1 cellular context compared by ENCODE assay signal in the genomic region with DNA sequence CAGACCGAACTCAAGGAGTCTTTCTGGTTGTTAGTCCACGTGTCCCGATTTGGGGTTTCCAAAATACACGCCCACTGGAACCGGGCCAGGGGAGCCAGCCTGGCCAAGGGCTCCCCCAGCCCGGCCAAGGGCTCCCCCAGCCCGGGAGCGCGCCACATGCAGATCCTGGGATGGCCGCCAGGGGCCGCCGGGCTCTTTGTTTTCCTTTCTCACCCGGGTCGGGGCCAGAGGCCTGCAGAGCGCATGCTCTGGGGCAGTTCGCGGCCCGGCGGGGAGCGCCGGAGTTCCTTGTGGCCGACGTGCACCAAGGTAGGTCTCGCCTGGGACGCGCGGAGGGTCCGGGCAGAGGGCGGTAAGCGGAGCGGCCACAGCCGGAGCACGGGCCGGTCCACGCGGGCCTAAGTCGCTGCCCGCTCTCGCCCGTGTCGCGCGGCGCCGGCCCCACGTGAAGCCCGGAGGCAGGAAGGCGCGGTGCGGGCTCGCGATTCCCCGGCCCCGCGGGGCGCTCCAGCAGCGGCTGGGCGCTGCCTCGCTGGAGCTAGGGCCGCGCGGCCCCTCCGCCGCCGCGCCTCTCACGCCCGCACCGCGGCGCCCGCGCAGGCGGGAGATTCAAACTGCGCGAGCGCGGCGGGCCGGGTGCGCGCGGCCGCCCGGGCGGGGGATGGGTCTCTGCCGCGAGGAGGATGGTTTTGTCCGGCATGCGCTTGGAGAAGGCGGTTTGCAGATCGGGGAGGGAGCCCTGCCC.
TF ChIP-seq lines count a peak whose summit lies in the region.

No MANE protein-coding gene starts in this region.

TF ChIP-seq in GM12878, 131 proteins besides CTCF, POLR2A, EP300 and RAD21 (continued from another document and continues in another):
- TF ChIP-seq, protein P1, sequence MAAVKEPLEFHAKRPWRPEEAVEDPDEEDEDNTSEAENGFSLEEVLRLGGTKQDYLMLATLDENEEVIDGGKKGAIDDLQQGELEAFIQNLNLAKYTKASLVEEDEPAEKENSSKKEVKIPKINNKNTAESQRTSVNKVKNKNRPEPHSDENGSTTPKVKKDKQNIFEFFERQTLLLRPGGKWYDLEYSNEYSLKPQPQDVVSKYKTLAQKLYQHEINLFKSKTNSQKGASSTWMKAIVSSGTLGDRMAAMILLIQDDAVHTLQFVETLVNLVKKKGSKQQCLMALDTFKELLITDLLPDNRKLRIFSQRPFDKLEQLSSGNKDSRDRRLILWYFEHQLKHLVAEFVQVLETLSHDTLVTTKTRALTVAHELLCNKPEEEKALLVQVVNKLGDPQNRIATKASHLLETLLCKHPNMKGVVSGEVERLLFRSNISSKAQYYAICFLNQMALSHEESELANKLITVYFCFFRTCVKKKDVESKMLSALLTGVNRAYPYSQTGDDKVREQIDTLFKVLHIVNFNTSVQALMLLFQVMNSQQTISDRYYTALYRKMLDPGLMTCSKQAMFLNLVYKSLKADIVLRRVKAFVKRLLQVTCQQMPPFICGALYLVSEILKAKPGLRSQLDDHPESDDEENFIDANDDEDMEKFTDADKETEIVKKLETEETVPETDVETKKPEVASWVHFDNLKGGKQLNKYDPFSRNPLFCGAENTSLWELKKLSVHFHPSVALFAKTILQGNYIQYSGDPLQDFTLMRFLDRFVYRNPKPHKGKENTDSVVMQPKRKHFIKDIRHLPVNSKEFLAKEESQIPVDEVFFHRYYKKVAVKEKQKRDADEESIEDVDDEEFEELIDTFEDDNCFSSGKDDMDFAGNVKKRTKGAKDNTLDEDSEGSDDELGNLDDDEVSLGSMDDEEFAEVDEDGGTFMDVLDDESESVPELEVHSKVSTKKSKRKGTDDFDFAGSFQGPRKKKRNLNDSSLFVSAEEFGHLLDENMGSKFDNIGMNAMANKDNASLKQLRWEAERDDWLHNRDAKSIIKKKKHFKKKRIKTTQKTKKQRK (IDR thresholded peaks at IDR 0.05; ENCODE audit: low read depth, low read length): no peak
- TF ChIP-seq MYC (IDR thresholded peaks at IDR 0.05; ENCODE audit: insufficient read depth, insufficient read length, insufficient replicate concordance, low read length, severe bottlenecking) (no peak), NBN (IDR thresholded peaks at IDR 0.05) (no peak), ZNF622 (IDR thresholded peaks at IDR 0.05) (no peak), NFYA (IDR thresholded peaks at IDR 0.05; ENCODE audit: borderline replicate concordance, low read depth, low read length) (no peak), CBFB (IDR thresholded peaks at IDR 0.05; ENCODE audit: low read depth) (no peak), TCF7 (IDR thresholded peaks at IDR 0.05; ENCODE audit: borderline replicate concordance) (no peak), FOS (IDR thresholded peaks at IDR 0.05; ENCODE audit: borderline replicate concordance, extremely low read depth, insufficient read length) (no peak), SMC3 (IDR thresholded peaks at IDR 0.05; ENCODE audit: borderline replicate concordance, low read length) (peak; percentile 88), SMAD1 (IDR thresholded peaks at IDR 0.05; ENCODE audit: low read depth, partially characterized antibody) (no peak), NR2C2 (IDR thresholded peaks at IDR 0.05; ENCODE audit: borderline replicate concordance, control insufficient read depth, insufficient read length, low read depth) (no peak), WRNIP1 (IDR thresholded peaks at IDR 0.05; ENCODE audit: borderline replicate concordance, low read depth, low read length) (no peak), ZNF217 (IDR thresholded peaks at IDR 0.05) (peak; percentile 25; the same call in 1 of the 2 replicates), TCF12 (IDR thresholded peaks at IDR 0.05; ENCODE audit: low read depth, low read length) (no peak), BHLHE40 (IDR thresholded peaks at IDR 0.05; ENCODE audit: borderline replicate concordance in 1 of 2, low read depth in 2 of 2, low read length in 1 of 2) (peak; percentile 29 to 56; a peak in 3 of 4 replicates), HDGF (IDR thresholded peaks at IDR 0.05) (0 out of 2 replicates have a peak, but pooled peaks have one; percentile 4), JUNB (IDR thresholded peaks at IDR 0.05) (no peak), PML (IDR thresholded peaks at IDR 0.05; ENCODE audit: low read length) (no peak), KLF5 (IDR thresholded peaks at IDR 0.05; ENCODE audit: partially characterized antibody) (no peak), ASH2L (IDR thresholded peaks at IDR 0.05; ENCODE audit: borderline replicate concordance, low read depth) (peak; percentile 29; the same call in 1 of the 2 replicates), CBX5 (IDR thresholded peaks at IDR 0.05; ENCODE audit: low read depth) (no peak), EED (IDR thresholded peaks at IDR 0.05; ENCODE audit: low read depth) (no peak), CHD1 (IDR thresholded peaks at IDR 0.05; ENCODE audit: low read depth, low read length) (no peak), FOXK2 (IDR thresholded peaks at IDR 0.05) (no peak), CBX3 (IDR thresholded peaks at IDR 0.05; ENCODE audit: borderline replicate concordance, low read depth) (no peak)
- TF ChIP-seq, protein P2, sequence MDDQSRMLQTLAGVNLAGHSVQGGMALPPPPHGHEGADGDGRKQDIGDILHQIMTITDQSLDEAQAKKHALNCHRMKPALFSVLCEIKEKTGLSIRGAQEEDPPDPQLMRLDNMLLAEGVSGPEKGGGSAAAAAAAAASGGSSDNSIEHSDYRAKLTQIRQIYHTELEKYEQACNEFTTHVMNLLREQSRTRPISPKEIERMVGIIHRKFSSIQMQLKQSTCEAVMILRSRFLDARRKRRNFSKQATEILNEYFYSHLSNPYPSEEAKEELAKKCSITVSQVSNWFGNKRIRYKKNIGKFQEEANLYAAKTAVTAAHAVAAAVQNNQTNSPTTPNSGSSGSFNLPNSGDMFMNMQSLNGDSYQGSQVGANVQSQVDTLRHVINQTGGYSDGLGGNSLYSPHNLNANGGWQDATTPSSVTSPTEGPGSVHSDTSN (IDR thresholded peaks at IDR 0.05; ENCODE audit: insufficient replicate concordance, low read depth, low read length): no peak
- TF ChIP-seq, protein P3, sequence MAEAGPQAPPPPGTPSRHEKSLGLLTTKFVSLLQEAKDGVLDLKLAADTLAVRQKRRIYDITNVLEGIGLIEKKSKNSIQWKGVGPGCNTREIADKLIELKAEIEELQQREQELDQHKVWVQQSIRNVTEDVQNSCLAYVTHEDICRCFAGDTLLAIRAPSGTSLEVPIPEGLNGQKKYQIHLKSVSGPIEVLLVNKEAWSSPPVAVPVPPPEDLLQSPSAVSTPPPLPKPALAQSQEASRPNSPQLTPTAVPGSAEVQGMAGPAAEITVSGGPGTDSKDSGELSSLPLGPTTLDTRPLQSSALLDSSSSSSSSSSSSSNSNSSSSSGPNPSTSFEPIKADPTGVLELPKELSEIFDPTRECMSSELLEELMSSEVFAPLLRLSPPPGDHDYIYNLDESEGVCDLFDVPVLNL (IDR thresholded peaks at IDR 0.05; ENCODE audit: low read depth, low read length): peak; percentile 90
- TF ChIP-seq, protein P4, sequence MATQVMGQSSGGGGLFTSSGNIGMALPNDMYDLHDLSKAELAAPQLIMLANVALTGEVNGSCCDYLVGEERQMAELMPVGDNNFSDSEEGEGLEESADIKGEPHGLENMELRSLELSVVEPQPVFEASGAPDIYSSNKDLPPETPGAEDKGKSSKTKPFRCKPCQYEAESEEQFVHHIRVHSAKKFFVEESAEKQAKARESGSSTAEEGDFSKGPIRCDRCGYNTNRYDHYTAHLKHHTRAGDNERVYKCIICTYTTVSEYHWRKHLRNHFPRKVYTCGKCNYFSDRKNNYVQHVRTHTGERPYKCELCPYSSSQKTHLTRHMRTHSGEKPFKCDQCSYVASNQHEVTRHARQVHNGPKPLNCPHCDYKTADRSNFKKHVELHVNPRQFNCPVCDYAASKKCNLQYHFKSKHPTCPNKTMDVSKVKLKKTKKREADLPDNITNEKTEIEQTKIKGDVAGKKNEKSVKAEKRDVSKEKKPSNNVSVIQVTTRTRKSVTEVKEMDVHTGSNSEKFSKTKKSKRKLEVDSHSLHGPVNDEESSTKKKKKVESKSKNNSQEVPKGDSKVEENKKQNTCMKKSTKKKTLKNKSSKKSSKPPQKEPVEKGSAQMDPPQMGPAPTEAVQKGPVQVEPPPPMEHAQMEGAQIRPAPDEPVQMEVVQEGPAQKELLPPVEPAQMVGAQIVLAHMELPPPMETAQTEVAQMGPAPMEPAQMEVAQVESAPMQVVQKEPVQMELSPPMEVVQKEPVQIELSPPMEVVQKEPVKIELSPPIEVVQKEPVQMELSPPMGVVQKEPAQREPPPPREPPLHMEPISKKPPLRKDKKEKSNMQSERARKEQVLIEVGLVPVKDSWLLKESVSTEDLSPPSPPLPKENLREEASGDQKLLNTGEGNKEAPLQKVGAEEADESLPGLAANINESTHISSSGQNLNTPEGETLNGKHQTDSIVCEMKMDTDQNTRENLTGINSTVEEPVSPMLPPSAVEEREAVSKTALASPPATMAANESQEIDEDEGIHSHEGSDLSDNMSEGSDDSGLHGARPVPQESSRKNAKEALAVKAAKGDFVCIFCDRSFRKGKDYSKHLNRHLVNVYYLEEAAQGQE (IDR thresholded peaks at IDR 0.05; ENCODE audit: low read depth, low read length): no peak
- TF ChIP-seq, protein P5, sequence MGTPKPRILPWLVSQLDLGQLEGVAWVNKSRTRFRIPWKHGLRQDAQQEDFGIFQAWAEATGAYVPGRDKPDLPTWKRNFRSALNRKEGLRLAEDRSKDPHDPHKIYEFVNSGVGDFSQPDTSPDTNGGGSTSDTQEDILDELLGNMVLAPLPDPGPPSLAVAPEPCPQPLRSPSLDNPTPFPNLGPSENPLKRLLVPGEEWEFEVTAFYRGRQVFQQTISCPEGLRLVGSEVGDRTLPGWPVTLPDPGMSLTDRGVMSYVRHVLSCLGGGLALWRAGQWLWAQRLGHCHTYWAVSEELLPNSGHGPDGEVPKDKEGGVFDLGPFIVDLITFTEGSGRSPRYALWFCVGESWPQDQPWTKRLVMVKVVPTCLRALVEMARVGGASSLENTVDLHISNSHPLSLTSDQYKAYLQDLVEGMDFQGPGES (IDR thresholded peaks at IDR 0.05): no peak
- TF ChIP-seq, protein P6, sequence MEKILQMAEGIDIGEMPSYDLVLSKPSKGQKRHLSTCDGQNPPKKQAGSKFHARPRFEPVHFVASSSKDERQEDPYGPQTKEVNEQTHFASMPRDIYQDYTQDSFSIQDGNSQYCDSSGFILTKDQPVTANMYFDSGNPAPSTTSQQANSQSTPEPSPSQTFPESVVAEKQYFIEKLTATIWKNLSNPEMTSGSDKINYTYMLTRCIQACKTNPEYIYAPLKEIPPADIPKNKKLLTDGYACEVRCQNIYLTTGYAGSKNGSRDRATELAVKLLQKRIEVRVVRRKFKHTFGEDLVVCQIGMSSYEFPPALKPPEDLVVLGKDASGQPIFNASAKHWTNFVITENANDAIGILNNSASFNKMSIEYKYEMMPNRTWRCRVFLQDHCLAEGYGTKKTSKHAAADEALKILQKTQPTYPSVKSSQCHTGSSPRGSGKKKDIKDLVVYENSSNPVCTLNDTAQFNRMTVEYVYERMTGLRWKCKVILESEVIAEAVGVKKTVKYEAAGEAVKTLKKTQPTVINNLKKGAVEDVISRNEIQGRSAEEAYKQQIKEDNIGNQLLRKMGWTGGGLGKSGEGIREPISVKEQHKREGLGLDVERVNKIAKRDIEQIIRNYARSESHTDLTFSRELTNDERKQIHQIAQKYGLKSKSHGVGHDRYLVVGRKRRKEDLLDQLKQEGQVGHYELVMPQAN (conservative IDR thresholded peaks at IDR 0.05): peak; percentile 98
- TF ChIP-seq, protein P7, sequence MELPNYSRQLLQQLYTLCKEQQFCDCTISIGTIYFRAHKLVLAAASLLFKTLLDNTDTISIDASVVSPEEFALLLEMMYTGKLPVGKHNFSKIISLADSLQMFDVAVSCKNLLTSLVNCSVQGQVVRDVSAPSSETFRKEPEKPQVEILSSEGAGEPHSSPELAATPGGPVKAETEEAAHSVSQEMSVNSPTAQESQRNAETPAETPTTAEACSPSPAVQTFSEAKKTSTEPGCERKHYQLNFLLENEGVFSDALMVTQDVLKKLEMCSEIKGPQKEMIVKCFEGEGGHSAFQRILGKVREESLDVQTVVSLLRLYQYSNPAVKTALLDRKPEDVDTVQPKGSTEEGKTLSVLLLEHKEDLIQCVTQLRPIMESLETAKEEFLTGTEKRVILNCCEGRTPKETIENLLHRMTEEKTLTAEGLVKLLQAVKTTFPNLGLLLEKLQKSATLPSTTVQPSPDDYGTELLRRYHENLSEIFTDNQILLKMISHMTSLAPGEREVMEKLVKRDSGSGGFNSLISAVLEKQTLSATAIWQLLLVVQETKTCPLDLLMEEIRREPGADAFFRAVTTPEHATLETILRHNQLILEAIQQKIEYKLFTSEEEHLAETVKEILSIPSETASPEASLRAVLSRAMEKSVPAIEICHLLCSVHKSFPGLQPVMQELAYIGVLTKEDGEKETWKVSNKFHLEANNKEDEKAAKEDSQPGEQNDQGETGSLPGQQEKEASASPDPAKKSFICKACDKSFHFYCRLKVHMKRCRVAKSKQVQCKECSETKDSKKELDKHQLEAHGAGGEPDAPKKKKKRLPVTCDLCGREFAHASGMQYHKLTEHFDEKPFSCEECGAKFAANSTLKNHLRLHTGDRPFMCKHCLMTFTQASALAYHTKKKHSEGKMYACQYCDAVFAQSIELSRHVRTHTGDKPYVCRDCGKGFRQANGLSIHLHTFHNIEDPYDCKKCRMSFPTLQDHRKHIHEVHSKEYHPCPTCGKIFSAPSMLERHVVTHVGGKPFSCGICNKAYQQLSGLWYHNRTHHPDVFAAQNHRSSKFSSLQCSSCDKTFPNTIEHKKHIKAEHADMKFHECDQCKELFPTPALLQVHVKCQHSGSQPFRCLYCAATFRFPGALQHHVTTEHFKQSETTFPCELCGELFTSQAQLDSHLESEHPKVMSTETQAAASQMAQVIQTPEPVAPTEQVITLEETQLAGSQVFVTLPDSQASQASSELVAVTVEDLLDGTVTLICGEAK (IDR thresholded peaks at IDR 0.05; ENCODE audit: borderline replicate concordance): no peak
- TF ChIP-seq, protein P8, sequence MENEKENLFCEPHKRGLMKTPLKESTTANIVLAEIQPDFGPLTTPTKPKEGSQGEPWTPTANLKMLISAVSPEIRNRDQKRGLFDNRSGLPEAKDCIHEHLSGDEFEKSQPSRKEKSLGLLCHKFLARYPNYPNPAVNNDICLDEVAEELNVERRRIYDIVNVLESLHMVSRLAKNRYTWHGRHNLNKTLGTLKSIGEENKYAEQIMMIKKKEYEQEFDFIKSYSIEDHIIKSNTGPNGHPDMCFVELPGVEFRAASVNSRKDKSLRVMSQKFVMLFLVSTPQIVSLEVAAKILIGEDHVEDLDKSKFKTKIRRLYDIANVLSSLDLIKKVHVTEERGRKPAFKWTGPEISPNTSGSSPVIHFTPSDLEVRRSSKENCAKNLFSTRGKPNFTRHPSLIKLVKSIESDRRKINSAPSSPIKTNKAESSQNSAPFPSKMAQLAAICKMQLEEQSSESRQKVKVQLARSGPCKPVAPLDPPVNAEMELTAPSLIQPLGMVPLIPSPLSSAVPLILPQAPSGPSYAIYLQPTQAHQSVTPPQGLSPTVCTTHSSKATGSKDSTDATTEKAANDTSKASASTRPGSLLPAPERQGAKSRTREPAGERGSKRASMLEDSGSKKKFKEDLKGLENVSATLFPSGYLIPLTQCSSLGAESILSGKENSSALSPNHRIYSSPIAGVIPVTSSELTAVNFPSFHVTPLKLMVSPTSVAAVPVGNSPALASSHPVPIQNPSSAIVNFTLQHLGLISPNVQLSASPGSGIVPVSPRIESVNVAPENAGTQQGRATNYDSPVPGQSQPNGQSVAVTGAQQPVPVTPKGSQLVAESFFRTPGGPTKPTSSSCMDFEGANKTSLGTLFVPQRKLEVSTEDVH (IDR thresholded peaks at IDR 0.05; ENCODE audit: low read depth, partially characterized antibody): no peak
